Comparison of ENCODE assay signal across 8 cellular contexts in genomic region chr1:183416850-183417690, GRCh38. TPM values are rescaled to one million over a fixed set of nuclear protein-coding genes. Genes with fewer than 3 reads are reported as not detected.
DNase-seq lines count a peak whose midpoint lies in the region; ATAC-seq and TF ChIP-seq lines count a peak whose summit lies in the region.

No MANE protein-coding gene starts in this region.

- ATAC-seq in naive thymus-derived CD4-positive, alpha-beta T cell = peak; percentile 79
- ATAC-seq in HG03378 (IDR thresholded peaks at IDR 0.05; ENCODE audit: unreplicated experiment) = no peak

- no peaks in the 10 kb centered on the region for H3K9me3 Mint-ChIP-seq in activated T-helper 1 cell treated with anti-CD3 and anti-CD28 coated beads, Interleukin-12 subunit alpha, Interleukin-12 subunit beta, Interleukin-2, Interleukin-4 antibody, amounts not matched to agents 30 ng/mL and 10 ng/mL and 1 ng/mL, durations not matched to agents 14 hours and 24 hours and 36 hours
- peaks cover 0 to 5% (median 0%) of the 10 kb centered on the region in 11 donors for H3K9me3 Mint-ChIP-seq in naive thymus-derived CD4-positive, alpha-beta T cell

- peaks cover 7 to 12% of the 10 kb centered on the region in 2 donors for H3K27me3 ChIP-seq in naive thymus-derived CD4-positive, alpha-beta T cell (ENCODE audit: control insufficient read depth in 2 of 2, insufficient read depth in 2 of 2, low read length in 2 of 2)

- H3K4me1 ChIP-seq in naive thymus-derived CD4-positive, alpha-beta T cell (ENCODE audit: control insufficient read depth in 2 of 2, insufficient read depth in 2 of 2, low read length in 2 of 2) = peaks cover 0 to 15% of the 10 kb centered on the region in 2 donors

- peak overlapping the region; percentile 16 for H3K4me3 Mint-ChIP-seq in activated T-helper 1 cell treated with anti-CD3 and anti-CD28 coated beads, Interleukin-12 subunit alpha, Interleukin-12 subunit beta, Interleukin-2, Interleukin-4 antibody, amounts not matched to agents 30 ng/mL and 10 ng/mL and 1 ng/mL, durations not matched to agents 14 hours and 24 hours and 36 hours
- H3K4me3 Mint-ChIP-seq in naive thymus-derived CD4-positive, alpha-beta T cell = peak overlapping the region; percentile 46 to 88 (median 78)

- H3K27ac ChIP-seq in naive thymus-derived CD4-positive, alpha-beta T cell (ENCODE audit: low read depth, low read length) = no peak overlapping the region

- no peak overlapping the region for H3K27ac Mint-ChIP-seq in activated T-helper 1 cell treated with anti-CD3 and anti-CD28 coated beads, Interleukin-12 subunit alpha, Interleukin-12 subunit beta, Interleukin-2, Interleukin-4 antibody, amounts not matched to agents 30 ng/mL and 10 ng/mL and 1 ng/mL, durations not matched to agents 14 hours and 24 hours and 36 hours
- H3K27ac Mint-ChIP-seq in naive thymus-derived CD4-positive, alpha-beta T cell = no peak overlapping the region

- CTCF ChIA-PET in naive thymus-derived CD4-positive, alpha-beta T cell (lab: Charles Lee) = no interaction called here

- POLR2A ChIA-PET in naive thymus-derived CD4-positive, alpha-beta T cell (lab: Charles Lee) = no interaction called here

- intact Hi-C loops in activated T-helper 1 cell treated with anti-CD3 and anti-CD28 coated beads, Interleukin-12 subunit alpha, Interleukin-12 subunit beta, Interleukin-2, Interleukin-4 antibody, amounts not matched to agents 30 ng/mL and 10 ng/mL and 1 ng/mL, durations not matched to agents 14 hours and 24 hours and 36 hours (cut with micrococcal nuclease) = loop anchor here (5.0 kb wide), 1 partner anchor 970 kb away; the partner anchor contains the start of gene C1orf21
- intact Hi-C loops in naive thymus-derived CD4-positive, alpha-beta T cell (cut with micrococcal nuclease) = no loop called here

- peaks cover 46% of the 10 kb centered on the region for H3K27me3 Mint-ChIP-seq in activated T-helper 1 cell treated with anti-CD3 and anti-CD28 coated beads, Interleukin-12 subunit alpha, Interleukin-12 subunit beta, Interleukin-2, Interleukin-4 antibody, amounts not matched to agents 30 ng/mL and 10 ng/mL and 1 ng/mL, durations not matched to agents 14 hours and 24 hours and 36 hours (ENCODE audit: insufficient read depth)
- H3K27me3 Mint-ChIP-seq in naive thymus-derived CD4-positive, alpha-beta T cell = peaks cover 67 to 74% (median 70%) of the 10 kb centered on the region in 5 donors

- H3K9me3 ChIP-seq in naive thymus-derived CD4-positive, alpha-beta T cell (ENCODE audit: control insufficient read depth in 2 of 3, low read length in 3 of 3) = no peaks in the 10 kb centered on the region

- DNase-seq in DMS79 (lab: John Stamatoyannopoulos, UW) (peak; percentile 14), NCI-H2107 treated with DMSO at 0.1 percent for 48 hours (lab: John Stamatoyannopoulos, UW; ENCODE audit: unreplicated experiment) (peak; percentile 57), fibroblast of the aortic adventitia (ENCODE audit: low read depth) (peak; percentile 60), superior temporal gyrus (ENCODE audit: extremely low spot score) (peak; percentile 56)
- peak; percentile 17 for DNase-seq in activated T-helper 1 cell treated with anti-CD3 and anti-CD28 coated beads, Interleukin-12 subunit alpha, Interleukin-12 subunit beta, Interleukin-2, Interleukin-4 antibody, amounts not matched to agents 30 ng/mL and 10 ng/mL and 1 ng/mL, durations not matched to agents 14 hours and 24 hours and 36 hours (ENCODE audit: low spot score)
- peak; percentile 2 to 51 (median 42) for DNase-seq in naive thymus-derived CD4-positive, alpha-beta T cell
- DNase-seq in effector CD8-positive, alpha-beta T cell (lab: John Stamatoyannopoulos, UW) = no peak

- H3K4me3 ChIP-seq in fibroblast of the aortic adventitia (ENCODE audit: low read depth, low read length) = peak overlapping the region; percentile 38
- peak overlapping the region; percentile 41 for H3K4me3 ChIP-seq in naive thymus-derived CD4-positive, alpha-beta T cell (ENCODE audit: low read length)

- peaks cover 25% of the 10 kb centered on the region for H3K4me1 Mint-ChIP-seq in activated T-helper 1 cell treated with anti-CD3 and anti-CD28 coated beads, Interleukin-12 subunit alpha, Interleukin-12 subunit beta, Interleukin-2, Interleukin-4 antibody, amounts not matched to agents 30 ng/mL and 10 ng/mL and 1 ng/mL, durations not matched to agents 14 hours and 24 hours and 36 hours (ENCODE audit: low read depth)
- H3K4me1 Mint-ChIP-seq in naive thymus-derived CD4-positive, alpha-beta T cell = peaks cover 16 to 29% (median 28%) of the 10 kb centered on the region in 7 donors

- no peak for TF ChIP-seq CTCF in fibroblast of the aortic adventitia (IDR thresholded peaks at IDR 0.05; ENCODE audit: insufficient read depth, low read length)

- H3K36me3 Mint-ChIP-seq in activated T-helper 1 cell treated with anti-CD3 and anti-CD28 coated beads, Interleukin-12 subunit alpha, Interleukin-12 subunit beta, Interleukin-2, Interleukin-4 antibody, amounts not matched to agents 30 ng/mL and 10 ng/mL and 1 ng/mL, durations not matched to agents 14 hours and 24 hours and 36 hours (ENCODE audit: low read depth) = peaks cover 2% of the 10 kb centered on the region
- peaks cover 0 to 7% (median 5%) of the 10 kb centered on the region in 5 donors for H3K36me3 Mint-ChIP-seq in naive thymus-derived CD4-positive, alpha-beta T cell

- no peaks in the 10 kb centered on the region for H3K36me3 ChIP-seq in naive thymus-derived CD4-positive, alpha-beta T cell (ENCODE audit: control insufficient read depth in 2 of 3, insufficient read depth in 3 of 3, low read length in 3 of 3)

RNA-seq across cellular contexts. Expression of gene NMNAT2, which starts 1.1 kb away (rescaled TPM):
- not detected in 2 replicates for total RNA-seq in activated T-helper 1 cell treated with anti-CD3 and anti-CD28 coated beads, Interleukin-12 subunit alpha, Interleukin-12 subunit beta, Interleukin-2, Interleukin-4 antibody, amounts not matched to agents 30 ng/mL and 10 ng/mL and 1 ng/mL, durations not matched to agents 14 hours and 24 hours and 36 hours
- total RNA-seq in fibroblast of the aortic adventitia (ENCODE audit: low replicate concordance) = 0.49 and 3.4 TPM in 2 replicates
- under 1 TPM in 2 of 5 experiments, not detected in 3; 0.07 to 0.24 TPM for total RNA-seq in naive thymus-derived CD4-positive, alpha-beta T cell
- not detected for polyA plus RNA-seq in naive thymus-derived CD4-positive, alpha-beta T cell

RNA-seq across cellular contexts. Expression of gene SMG7, which starts 55.2 kb away (rescaled TPM):
- 86.1 and 86.4 TPM in 2 replicates for total RNA-seq in activated T-helper 1 cell treated with anti-CD3 and anti-CD28 coated beads, Interleukin-12 subunit alpha, Interleukin-12 subunit beta, Interleukin-2, Interleukin-4 antibody, amounts not matched to agents 30 ng/mL and 10 ng/mL and 1 ng/mL, durations not matched to agents 14 hours and 24 hours and 36 hours
- 6.9 and 29.0 TPM in 2 replicates for total RNA-seq in fibroblast of the aortic adventitia (ENCODE audit: low replicate concordance)
- total RNA-seq in naive thymus-derived CD4-positive, alpha-beta T cell = 10 to 100 TPM; 50.2 to 87.7 (median 60.1) TPM
- 10 to 100 TPM; 24.7 to 35.0 TPM for polyA plus RNA-seq in naive thymus-derived CD4-positive, alpha-beta T cell
